In the genomic region with DNA sequence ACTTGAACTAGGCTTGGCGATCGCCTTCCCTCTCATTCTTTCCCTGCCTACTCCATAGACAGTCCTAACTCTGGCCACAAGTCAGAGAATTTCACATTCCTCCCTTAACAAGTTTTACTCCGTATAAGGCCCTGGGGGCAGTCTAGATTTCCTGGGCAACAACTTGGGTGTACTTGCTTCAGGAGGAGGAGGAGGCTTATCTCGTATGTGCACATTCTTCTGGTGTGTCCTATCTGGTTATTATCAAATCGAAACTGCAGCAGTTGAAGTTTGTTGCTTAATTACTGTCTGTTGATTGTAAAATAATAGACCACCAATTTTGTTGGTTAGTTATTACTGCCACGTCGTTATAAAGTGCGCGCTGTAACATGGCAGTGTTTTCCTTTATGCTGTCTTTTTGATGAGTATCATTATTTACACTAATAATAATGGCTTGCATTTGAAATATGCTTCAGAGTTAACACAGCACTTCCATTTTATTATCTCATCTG, we compare ENCODE assay signal across 20 cellular contexts. TPM values are rescaled to one million over a fixed set of nuclear protein-coding genes. Genes with fewer than 3 reads are reported as not detected.
DNase-seq lines count a peak whose midpoint lies in the region; ATAC-seq and TF ChIP-seq lines count a peak whose summit lies in the region.
"Had no signal": no experiment of that assay in that cellular context is flagged by ENCODE, and none has a peak within 500 bp of the region (broad histone marks: within the 10 kb centered on the region; RNA-seq: fewer than 3 reads in every experiment).

No MANE protein-coding gene starts in this region.

- DNase-seq in Caco-2 (peak; percentile 26 to 72), RPMI7951 (ENCODE audit: low read depth) (peak; percentile 21), foreskin keratinocyte (peak; percentile 32 to 65), GM13977 (ENCODE audit: low spot score) (no peak), NCI-H1930 (lab: John Stamatoyannopoulos, UW) (no peak)
- no peak for DNase-seq in activated CD4-positive, alpha-beta T cell treated with anti-CD3 and anti-CD28 coated beads, Interleukin-2, amount 10 ng/mL, durations not matched to agents 7 days and 5 days
- DNase-seq: ACHN; activated CD4-positive, alpha-beta T cell treated with anti-CD3 and anti-CD28 coated beads for 1 hour; caudate nucleus; CD4-positive, alpha-beta memory T cell; NCI-H1694 treated with DMSO at 0.1 percent for 48 hours; NCI-H510A treated with DMSO at 0.1 percent for 48 hours; retina; stimulated activated CD4-positive, alpha-beta T cell treated with anti-CD3 and anti-CD28 coated beads, Interleukin-1b, Interleukin-23, amount 100 ng/mL, for 48 hours; tibial artery had no signal

- in situ Hi-C loops in GM13977 (cut with MboI; ENCODE audit: low pct_unique_long_range_greater_than_20kb, low sequenced_read_pairs, unreplicated experiment), result no loop called here

- H3K9me3 ChIP-seq in Caco-2, result no peaks in the 10 kb centered on the region
- no peaks in the 10 kb centered on the region for H3K9me3 ChIP-seq in mucosa of rectum (ENCODE audit: control insufficient read depth in 2 of 2, low read length in 2 of 2)
- H3K9me3 ChIP-seq: tibial artery had no signal

- H3K27me3 ChIP-seq in Caco-2 (replicated peaks; ENCODE audit: control insufficient read depth, insufficient read depth, low read length) (no peaks in the 10 kb centered on the region), foreskin keratinocyte (no peaks in the 10 kb centered on the region), mucosa of rectum (ENCODE audit: control insufficient read depth in 2 of 2, insufficient read depth in 2 of 2, low read length in 2 of 2) (no peaks in the 10 kb centered on the region)
- H3K27me3 ChIP-seq: tibial artery had no signal

- H3K27ac ChIP-seq in foreskin keratinocyte (no peak overlapping the region), mucosa of rectum (ENCODE audit: low read depth in 2 of 2, low read length in 2 of 2) (peak overlapping the region; percentile 44 to 61)
- H3K27ac ChIP-seq: tibial artery had no signal

- POLR2A ChIA-PET in Caco-2 (lab: Charles Lee), result no interaction called here
- POLR2A ChIA-PET in activated CD4-positive, alpha-beta T cell treated with anti-CD3 and anti-CD28 coated beads, Interleukin-2, amount 10 ng/mL, durations not matched to agents 7 days and 5 days (lab: Charles Lee), result no interaction called here

- ATAC-seq in foreskin keratinocyte (peak; percentile 66), GM18907 (IDR thresholded peaks at IDR 0.05; ENCODE audit: unreplicated experiment) (no peak)
- ATAC-seq: natural killer cell treated with Interleukin-12 subunit alpha and Interleukin-12 subunit beta and Interleukin-15 and Interleukin-18, amount 100 ng/mL, for 72 hours had no signal

- H3K9me3 Mint-ChIP-seq in Caco-2 (ENCODE audit: unreplicated experiment), result no peaks in the 10 kb centered on the region
- H3K9me3 Mint-ChIP-seq in activated CD4-positive, alpha-beta T cell treated with anti-CD3 and anti-CD28 coated beads, Interleukin-2, amount 10 ng/mL, durations not matched to agents 7 days and 5 days, result no peaks in the 10 kb centered on the region
- H3K9me3 Mint-ChIP-seq: CD4-positive, alpha-beta memory T cell; natural killer cell treated with Interleukin-12 subunit alpha and Interleukin-12 subunit beta and Interleukin-15 and Interleukin-18, amount 100 ng/mL, for 72 hours; T-helper 1 cell treated with Interleukin-12 subunit alpha and Interleukin-12 subunit beta and Interleukin-4 antibody, amounts not matched to agents 30 μg/mL and 1 μg/mL, for 36 hours had no signal

- H3K4me3 Mint-ChIP-seq in Caco-2 (ENCODE audit: unreplicated experiment), result no peak overlapping the region
- no peak overlapping the region for H3K4me3 Mint-ChIP-seq in activated CD4-positive, alpha-beta T cell treated with anti-CD3 and anti-CD28 coated beads, Interleukin-2, amount 10 ng/mL, durations not matched to agents 7 days and 5 days
- H3K4me3 Mint-ChIP-seq: activated naive CD8-positive, alpha-beta T cell; CD4-positive, alpha-beta memory T cell; natural killer cell treated with Interleukin-12 subunit alpha and Interleukin-12 subunit beta and Interleukin-15 and Interleukin-18, amount 100 ng/mL, for 72 hours; T-helper 1 cell treated with Interleukin-12 subunit alpha and Interleukin-12 subunit beta and Interleukin-4 antibody, amounts not matched to agents 30 μg/mL and 1 μg/mL, for 36 hours had no signal

- TF ChIP-seq CTCF in Caco-2 (IDR thresholded peaks at IDR 0.05; ENCODE audit: insufficient read depth in 1 of 2, low read depth in 1 of 2, low read length in 1 of 2, severe bottlenecking in 1 of 2, unreplicated experiment in 1 of 2) (no peak), foreskin keratinocyte (conservative IDR thresholded peaks at IDR 0.05) (no peak), GM13977 (IDR thresholded peaks at IDR 0.05; ENCODE audit: extremely low read depth, insufficient read depth, missing control alignments) (no peak)

- H3K36me3 ChIP-seq in Caco-2 (ENCODE audit: control insufficient read depth, insufficient read depth, low read length), result no peaks in the 10 kb centered on the region
- H3K36me3 ChIP-seq in mucosa of rectum (ENCODE audit: control insufficient read depth in 2 of 2, insufficient read depth in 2 of 2, low read length in 2 of 2), result peaks cover 5 to 10% of the 10 kb centered on the region in 2 donors
- H3K36me3 ChIP-seq: tibial artery had no signal

- peak overlapping the region; percentile 73 for H3K27ac Mint-ChIP-seq in Caco-2 (ENCODE audit: unreplicated experiment)
- H3K27ac Mint-ChIP-seq in activated CD4-positive, alpha-beta T cell treated with anti-CD3 and anti-CD28 coated beads, Interleukin-2, amount 10 ng/mL, durations not matched to agents 7 days and 5 days, result no peak overlapping the region
- H3K27ac Mint-ChIP-seq: activated naive CD8-positive, alpha-beta T cell; CD4-positive, alpha-beta memory T cell; natural killer cell treated with Interleukin-12 subunit alpha and Interleukin-12 subunit beta and Interleukin-15 and Interleukin-18, amount 100 ng/mL, for 72 hours; T-helper 1 cell treated with Interleukin-12 subunit alpha and Interleukin-12 subunit beta and Interleukin-4 antibody, amounts not matched to agents 30 μg/mL and 1 μg/mL, for 36 hours had no signal

- H3K4me3 ChIP-seq in Caco-2 (ENCODE audit: low read depth, low read length), result no peak overlapping the region
- peak overlapping the region in 1 of 2 donors; percentile 29 for H3K4me3 ChIP-seq in mucosa of rectum (ENCODE audit: low read length in 2 of 2)
- H3K4me3 ChIP-seq: tibial artery had no signal

- intact Hi-C loops in Caco-2 (cut with micrococcal nuclease; ENCODE audit: unreplicated experiment), result loop anchor here (2.0 kb wide), 1 partner anchor 40 kb away; no protein-coding TSS in a partner anchor

- no TSS peak for BruUV-seq in Caco-2 (replicated peaks; lab: Mats Ljungman, UMichigan)

- peaks cover 9% of the 10 kb centered on the region; the same call in 1 of the 2 replicates for H3K4me1 ChIP-seq in Caco-2
- no peaks in the 10 kb centered on the region for H3K4me1 ChIP-seq in foreskin keratinocyte
- H3K4me1 ChIP-seq in mucosa of rectum (ENCODE audit: control insufficient read depth in 2 of 2, insufficient read depth in 2 of 2, low read length in 2 of 2), result peaks cover 7 to 18% of the 10 kb centered on the region in 2 donors
- H3K4me1 ChIP-seq: tibial artery had no signal

- CTCF ChIA-PET in Caco-2 (lab: Charles Lee), result no interaction called here
- CTCF ChIA-PET in activated CD4-positive, alpha-beta T cell treated with anti-CD3 and anti-CD28 coated beads, Interleukin-2, amount 10 ng/mL, durations not matched to agents 7 days and 5 days (lab: Charles Lee), result no interaction called here

- peaks cover 7% of the 10 kb centered on the region for H3K4me1 Mint-ChIP-seq in Caco-2 (ENCODE audit: low read depth, unreplicated experiment)
- H3K4me1 Mint-ChIP-seq in activated CD4-positive, alpha-beta T cell treated with anti-CD3 and anti-CD28 coated beads, Interleukin-2, amount 10 ng/mL, durations not matched to agents 7 days and 5 days, result no peaks in the 10 kb centered on the region
- H3K4me1 Mint-ChIP-seq: CD4-positive, alpha-beta memory T cell had no signal

- H3K36me3 Mint-ChIP-seq in Caco-2 (ENCODE audit: insufficient read depth, unreplicated experiment), result no peaks in the 10 kb centered on the region
- no peaks in the 10 kb centered on the region for H3K36me3 Mint-ChIP-seq in activated CD4-positive, alpha-beta T cell treated with anti-CD3 and anti-CD28 coated beads, Interleukin-2, amount 10 ng/mL, durations not matched to agents 7 days and 5 days (ENCODE audit: low read depth)
- H3K36me3 Mint-ChIP-seq: activated naive CD8-positive, alpha-beta T cell; CD4-positive, alpha-beta memory T cell; natural killer cell treated with Interleukin-12 subunit alpha and Interleukin-12 subunit beta and Interleukin-15 and Interleukin-18, amount 100 ng/mL, for 72 hours had no signal

- no peaks in the 10 kb centered on the region for H3K27me3 Mint-ChIP-seq in Caco-2 (ENCODE audit: insufficient read depth, unreplicated experiment)
- H3K27me3 Mint-ChIP-seq in activated CD4-positive, alpha-beta T cell treated with anti-CD3 and anti-CD28 coated beads, Interleukin-2, amount 10 ng/mL, durations not matched to agents 7 days and 5 days, result no peaks in the 10 kb centered on the region

- H3K9ac ChIP-seq in mucosa of rectum (ENCODE audit: low read depth in 1 of 2, low read length in 2 of 2), result peak overlapping the region in 1 of 2 donors; percentile 31

RNA-seq across cellular contexts. Expression of gene PIP5K1B, which starts 42.0 kb away (rescaled TPM):
- 10.3 and 12.9 TPM in 2 replicates for total RNA-seq in Caco-2 (2022)
- not detected in 2 replicates for total RNA-seq in RPMI7951 (2014; rRNA removed; shearing (Covaris generic))
- total RNA-seq in foreskin keratinocyte, result 0.04 TPM in 1 of 2 replicates, not detected in the other
- not detected in 2 replicates for polyA plus RNA-seq in foreskin keratinocyte
- under 1 TPM; 0.73 to 0.77 TPM for total RNA-seq in activated CD4-positive, alpha-beta T cell treated with anti-CD3 and anti-CD28 coated beads, Interleukin-2, amount 10 ng/mL, durations not matched to agents 7 days and 5 days

Comparison
In these comparisons a context has a peak if more than half of its experiments do, and no peak if none do; other contexts are left out.
1. DNase-seq: peak in Caco-2 (2 of 2), RPMI7951 (single experiment) and foreskin keratinocyte (2 of 2); none in activated CD4-positive, alpha-beta T cell treated with anti-CD3 and anti-CD28 coated beads, Interleukin-2, amount 10 ng/mL, durations not matched to agents 7 days and 5 days (single experiment), GM13977 (single experiment) and NCI-H1930 (0 of 2).